8 cellular contexts compared by ENCODE assay signal in the genomic region with DNA sequence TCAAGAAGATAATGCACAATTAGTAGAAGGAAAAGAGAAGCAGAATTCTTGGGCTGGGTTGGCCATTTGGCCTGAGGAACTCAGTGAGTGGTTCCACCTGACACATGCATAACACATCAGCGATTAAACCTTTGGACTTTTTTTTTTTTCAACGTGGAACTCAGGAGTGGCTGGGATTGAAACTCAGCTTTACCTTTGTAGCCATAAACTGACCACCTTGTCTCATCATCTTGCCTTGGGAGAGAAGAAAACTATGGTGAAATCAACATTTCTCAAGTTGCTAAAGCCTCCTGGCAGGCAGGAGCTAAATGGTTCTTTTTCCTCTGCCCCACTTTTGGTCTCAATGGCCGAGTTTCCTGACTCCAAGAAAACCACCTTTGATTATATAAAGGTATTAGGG. TPM values are rescaled to one million over a fixed set of nuclear protein-coding genes. Genes with fewer than 3 reads are reported as not detected.
DNase-seq lines count a peak whose midpoint lies in the region; ATAC-seq and TF ChIP-seq lines count a peak whose summit lies in the region.

No MANE protein-coding gene starts in this region.

- H3K36me3 ChIP-seq in KOPT-K1 (ENCODE audit: insufficient read depth, low read length): no peaks in the 10 kb centered on the region
- no peaks in the 10 kb centered on the region for H3K36me3 ChIP-seq in muscle layer of duodenum (ENCODE audit: control insufficient read depth in 1 of 2, insufficient read depth in 2 of 2, low read length in 2 of 2)

- H3K27me3 ChIP-seq in AG04450 (ENCODE audit: control insufficient read depth, insufficient read depth, low read length) (no peaks in the 10 kb centered on the region), muscle layer of duodenum (ENCODE audit: low read depth, low read length) (no peaks in the 10 kb centered on the region)

- POLR2A ChIA-PET in AG04450 (lab: Yijun Ruan, JAX): no interaction called here

- DNase-seq in AG04450 (ENCODE audit: low read depth, low spot score) (no peak), dermis blood vessel endothelial cell (peak; percentile 7), NCI-H1092 treated with DMSO at 0.1 percent for 48 hours (lab: John Stamatoyannopoulos, UW) (no peak)

- H3K4me1 ChIP-seq in muscle layer of duodenum (ENCODE audit: control insufficient read depth in 1 of 2, insufficient read depth in 2 of 2, low read length in 2 of 2): peaks cover 0 to 26% of the 10 kb centered on the region in 2 donors

- CTCF ChIA-PET in AG04450 (lab: Charles Lee): interaction anchor here (0.7 to 1.4 kb wide), 3 partner anchors 54 to 173 kb away, joined by 3 to 4 read pairs (median 3); no protein-coding TSS in a partner anchor

- no peak for TF ChIP-seq CTCF in AG04450 (IDR thresholded peaks at IDR 0.05; ENCODE audit: low read depth, low read length)

- ATAC-seq in GM21717 (IDR thresholded peaks at IDR 0.05; ENCODE audit: unreplicated experiment) (no peak), GM18873 (IDR thresholded peaks at IDR 0.05; ENCODE audit: low FRiP score, unreplicated experiment) (no peak), HG03039 (IDR thresholded peaks at IDR 0.05; ENCODE audit: unreplicated experiment) (no peak)

- H3K9me3 ChIP-seq in AG04450 (ENCODE audit: control insufficient read depth, insufficient read depth, low read length) (no peaks in the 10 kb centered on the region; the same call in 1 of the 2 replicates), KOPT-K1 (ENCODE audit: insufficient read depth, low read length, poor library complexity, severe bottlenecking) (no peaks in the 10 kb centered on the region), muscle layer of duodenum (ENCODE audit: control insufficient read depth in 1 of 2, low read length in 2 of 2) (no peaks in the 10 kb centered on the region)

- H3K4me3 ChIP-seq in AG04450 (ENCODE audit: low read depth, low read length) (peak overlapping the region; percentile 60), muscle layer of duodenum (ENCODE audit: low read depth in 1 of 2, low read length in 2 of 2) (peak overlapping the region; percentile 42 to 61)

- H3K27ac ChIP-seq in AG04450 (ENCODE audit: low read depth, low read length) (no peak overlapping the region), KOPT-K1 (ENCODE audit: low read depth, low read length, poor library complexity, severe bottlenecking) (peak overlapping the region; percentile 58), muscle layer of duodenum (ENCODE audit: low read length) (peak overlapping the region; percentile 96)

RNA-seq across cellular contexts. Expression of a gene that starts 16.3 kb away (rescaled TPM):
- not detected in 2 replicates for polyA plus RNA-seq in AG04450 (2011; rRNA removed)
- polyA minus RNA-seq in AG04450 (2011; rRNA and poly(A)+ RNA removed): not detected in 2 replicates
- total RNA-seq in dermis blood vessel endothelial cell: 0.51 TPM in 1 of 2 replicates, not detected in the other
